21 cellular contexts compared by ENCODE assay signal in genomic region chr11:116066777-116067176, GRCh38.
DNase-seq lines count a peak whose midpoint lies in the region; ATAC-seq and TF ChIP-seq lines count a peak whose summit lies in the region.
"Had no signal": no experiment of that assay in that cellular context is flagged by ENCODE, and none has a peak within 500 bp of the region (broad histone marks: within the 10 kb centered on the region; RNA-seq: fewer than 3 reads in every experiment).

No MANE protein-coding gene starts in this region.

- WGBS in mesendoderm (ENCODE audit: extremely low coverage, insufficient coverage, low lambda C conversion rate) = no CpG with 5 or more reads among the region's 6 CpGs

- H3K27me3 ChIP-seq in BLaER1 treated with 17β-estradiol and CSF1 and Interleukin-3, amounts not matched to agents 10 nM and 100 nM = no peaks in the 10 kb centered on the region
- H3K27me3 ChIP-seq in mesendoderm (ENCODE audit: insufficient read depth, low read length, poor library complexity) = no peaks in the 10 kb centered on the region
- H3K27me3 ChIP-seq: BE2C had no signal

- H3K4me1 Mint-ChIP-seq in activated T-cell treated with anti-CD3 and anti-CD28 coated beads, Interleukin-2, amount 50 U/mL, for 4 hours (ENCODE audit: low read depth) = no peaks in the 10 kb centered on the region

- DNase-seq in SK-MEL-5 (ENCODE audit: low read depth, low spot score) (peak; percentile 59), mesendoderm (no peak), pons (ENCODE audit: low spot score) (no peak), NCI-H226 (no peak), GM10266 (ENCODE audit: extremely low spot score) (no peak)
- no peak for DNase-seq in activated T-cell treated with anti-CD3 and anti-CD28 coated beads, Interleukin-2, amount 50 U/mL, for 4 hours
- DNase-seq: 8988T; ACHN; AML-193; BE2C; CD4-positive, CD25-positive, alpha-beta regulatory T cell; CD8-positive, alpha-beta T cell; DMS 273 treated with DMSO at 0.1 percent for 48 hours; EL; GDM1; GOT3; HFFc6 had no signal

- no peak overlapping the region for H3K56ac ChIP-seq in mesendoderm (ENCODE audit: low read length)

- H2BK120ac ChIP-seq in mesendoderm (ENCODE audit: low read depth, low read length) = no peak overlapping the region

- no peaks in the 10 kb centered on the region for H3K79me2 ChIP-seq in mesendoderm (ENCODE audit: control insufficient read depth, insufficient read depth, low read length)

- H3K79me1 ChIP-seq in mesendoderm (ENCODE audit: low read length) = no peaks in the 10 kb centered on the region

- no peak overlapping the region for H3K4me3 Mint-ChIP-seq in activated T-cell treated with anti-CD3 and anti-CD28 coated beads, Interleukin-2, amount 50 U/mL, for 4 hours
- H3K4me3 Mint-ChIP-seq: CD4-positive, CD25-positive, alpha-beta regulatory T cell; CD8-positive, alpha-beta T cell; HFFc6 had no signal

- in situ Hi-C loops in SK-MEL-5 (cut with HindIII; ENCODE audit: low pct_unique_long_range_greater_than_20kb, low sequenced_read_pairs) = no loop called here

- H2BK15ac ChIP-seq in mesendoderm (replicated peaks; ENCODE audit: low read depth) = no peak overlapping the region

- H3K9me3 Mint-ChIP-seq in activated T-cell treated with anti-CD3 and anti-CD28 coated beads, Interleukin-2, amount 50 U/mL, for 4 hours = no peaks in the 10 kb centered on the region
- H3K9me3 Mint-ChIP-seq: CD8-positive, alpha-beta T cell had no signal

- H3K4me1 ChIP-seq in BLaER1 treated with 17β-estradiol and CSF1 and Interleukin-3, amounts not matched to agents 10 nM and 100 nM = peaks cover 29 to 40% (median 35%) of the 10 kb centered on the region in 10 experiments
- peaks cover 19% of the 10 kb centered on the region for H3K4me1 ChIP-seq in mesendoderm (ENCODE audit: control insufficient read depth, low read depth, low read length)
- H3K4me1 ChIP-seq: A549, HAP-1 had no signal

- H4K5ac ChIP-seq in mesendoderm (ENCODE audit: low read length) = no peak overlapping the region

- H3K27me3 Mint-ChIP-seq in activated T-cell treated with anti-CD3 and anti-CD28 coated beads, Interleukin-2, amount 50 U/mL, for 4 hours (ENCODE audit: low read depth) = peaks cover 6% of the 10 kb centered on the region
- H3K27me3 Mint-ChIP-seq: CD4-positive, CD25-positive, alpha-beta regulatory T cell had no signal

- no peak overlapping the region for H3K4me3 ChIP-seq in BLaER1 treated with 17β-estradiol and CSF1 and Interleukin-3, amounts not matched to agents 10 nM and 100 nM
- no peak overlapping the region for H3K4me3 ChIP-seq in mesendoderm (ENCODE audit: low read length)
- H3K4me3 ChIP-seq: A549, HAP-1 had no signal

- H4K20me1 ChIP-seq in BLaER1 treated with 17β-estradiol and CSF1 and Interleukin-3, amounts not matched to agents 10 nM and 100 nM = no peaks in the 10 kb centered on the region

- peak overlapping the region; percentile 42 for H3K18ac ChIP-seq in mesendoderm (ENCODE audit: low read length)

- no peak for TF ChIP-seq CTCF in GM10266 (IDR thresholded peaks at IDR 0.05; ENCODE audit: control insufficient read depth, insufficient read depth, low read depth, missing control alignments)

- no peak overlapping the region for H3K9ac ChIP-seq in BLaER1 treated with 17β-estradiol and CSF1 and Interleukin-3, amounts not matched to agents 10 nM and 100 nM
- no peak overlapping the region for H3K9ac ChIP-seq in mesendoderm (ENCODE audit: low read length)

- no peak overlapping the region for H2AK5ac ChIP-seq in mesendoderm (ENCODE audit: low read length)

- no peak overlapping the region for H4K8ac ChIP-seq in mesendoderm (ENCODE audit: low read depth, low read length)

- no peak overlapping the region for H2BK5ac ChIP-seq in mesendoderm (ENCODE audit: low read length)

- peak overlapping the region; percentile 22 for H3K4ac ChIP-seq in mesendoderm (ENCODE audit: low read depth, low read length)

- no peak for ATAC-seq in activated T-cell treated with anti-CD3 and anti-CD28 coated beads, Interleukin-2, amount 50 U/mL, for 4 hours
- ATAC-seq: A549; CD8-positive, alpha-beta T cell had no signal

- no peaks in the 10 kb centered on the region for H3K9me3 ChIP-seq in BLaER1 treated with 17β-estradiol and CSF1 and Interleukin-3, amounts not matched to agents 10 nM and 100 nM (replicated peaks in 1 of 11)
- H3K9me3 ChIP-seq: A549, BE2C, HAP-1 had no signal

- H3K23ac ChIP-seq in mesendoderm (ENCODE audit: low read length) = no peak overlapping the region

- H3K4me2 ChIP-seq in BLaER1 treated with 17β-estradiol and CSF1 and Interleukin-3, amounts not matched to agents 10 nM and 100 nM = peak overlapping the region in 10 of 11 experiments; percentile 59 to 73 (median 67); a peak in 17 of 22 replicates
- H3K4me2 ChIP-seq in mesendoderm (ENCODE audit: low read length) = no peak overlapping the region
- H3K4me2 ChIP-seq: A549 had no signal

- no peaks in the 10 kb centered on the region for H3K36me3 ChIP-seq in BLaER1 treated with 17β-estradiol and CSF1 and Interleukin-3, amounts not matched to agents 10 nM and 100 nM
- no peaks in the 10 kb centered on the region for H3K36me3 ChIP-seq in mesendoderm (ENCODE audit: control insufficient read depth, insufficient read depth, low read length)
- H3K36me3 ChIP-seq: BE2C, HAP-1 had no signal

- peak overlapping the region in 2 of 11 experiments; percentile 22 to 39; a peak in 1 of 22 replicates for H3K27ac ChIP-seq in BLaER1 treated with 17β-estradiol and CSF1 and Interleukin-3, amounts not matched to agents 10 nM and 100 nM
- H3K27ac ChIP-seq in mesendoderm (ENCODE audit: low read depth, low read length) = no peak overlapping the region
- H3K27ac ChIP-seq: A549, C4-2B had no signal

- H3K36me3 Mint-ChIP-seq in activated T-cell treated with anti-CD3 and anti-CD28 coated beads, Interleukin-2, amount 50 U/mL, for 4 hours (ENCODE audit: insufficient read depth) = no peaks in the 10 kb centered on the region
- H3K36me3 Mint-ChIP-seq: CD4-positive, CD25-positive, alpha-beta regulatory T cell; CD8-positive, alpha-beta T cell had no signal
